ENCODE assay signal across 9 cellular contexts in genomic region chr14:23544511-23545447, GRCh38. TPM values are rescaled to one million over a fixed set of nuclear protein-coding genes. Genes with fewer than 3 reads are reported as not detected.
A peak's percentile ranks its signal among the peaks of the same experiment; 100 is the strongest.
DNase-seq lines count a peak whose midpoint lies in the region; ATAC-seq and TF ChIP-seq lines count a peak whose summit lies in the region.
"Had no signal": no experiment of that assay in that cellular context is flagged by ENCODE, and none has a peak within 500 bp of the region (broad histone marks: within the 10 kb centered on the region; RNA-seq: fewer than 3 reads in every experiment).

No MANE protein-coding gene starts in this region.

- DNase-seq in COR-L47 (lab: John Stamatoyannopoulos, UW) (peak; percentile 98), NCI-H2107 (lab: John Stamatoyannopoulos, UW) (peak; percentile 98), cerebellar cortex (ENCODE audit: low spot score) (peak; percentile 65), medulla oblongata (ENCODE audit: extremely low spot score) (peak; percentile 54), GM10248 (ENCODE audit: extremely low spot score) (no peak), dedifferentiated amniotic fluid mesenchymal stem cell (ENCODE audit: extremely low spot score) (no peak), lower leg skin (ENCODE audit: low spot score in 2 of 2) (no peak)
- DNase-seq: activated naive CD8-positive, alpha-beta T cell treated with anti-CD3 and anti-CD28 coated beads for 36 hours had no signal

- POLR2A ChIA-PET in GM10248 (lab: Yijun Ruan, JAX): no interaction called here

- TF ChIP-seq CTCF in GM10248 (IDR thresholded peaks at IDR 0.05; ENCODE audit: control extremely low read depth, extremely low read depth, low read depth, missing control alignments) (no peak), lower leg skin (IDR thresholded peaks at IDR 0.05) (no peak)

- no peak for TF ChIP-seq POLR2A in lower leg skin (IDR thresholded peaks at IDR 0.05)

- CTCF ChIA-PET in GM10248 (lab: Yijun Ruan, JAX): interaction anchor here (2.0 to 6.0 kb wide), 2 partner anchors 14 to 67 kb away, joined by 8 to 71 read pairs; no protein-coding TSS in a partner anchor

- intact Hi-C loops in lower leg skin (cut with DNase I; ENCODE audit: low total_unique reads): no loop called here

- no peak overlapping the region for H3K4me3 ChIP-seq in lower leg skin (ENCODE audit: low read depth, poor library complexity, severe bottlenecking)

- WGBS in lower leg skin, 2 donors: 48 to 49% methylated on average over 25 of the region's 25 CpGs

- ATAC-seq in GM21528 (IDR thresholded peaks at IDR 0.05; ENCODE audit: low FRiP score, unreplicated experiment): no peak

RNA-seq across cellular contexts. Expression of gene ZFHX2, which starts 6.8 kb away (rescaled TPM):
- under 1 TPM; 0.19 to 0.49 (median 0.27) TPM for total RNA-seq in lower leg skin

RNA-seq across cellular contexts. Expression of gene THTPA, which starts 11.3 kb away (rescaled TPM):
- 10 to 100 TPM in 3 of 4 donors, 1 to 10 TPM in 1; 2.8 to 10.9 (median 10.7) TPM for total RNA-seq in lower leg skin

RNA-seq across cellular contexts. Expression of gene AP1G2, which starts 22.8 kb away (rescaled TPM):
- 100 to 1,000 TPM; 113 to 206 (median 141) TPM for total RNA-seq in lower leg skin

RNA-seq across cellular contexts. Expression of gene JPH4, which starts 33.8 kb away (rescaled TPM):
- total RNA-seq in lower leg skin: 1 to 10 TPM in 3 of 4 donors, under 1 TPM in 1; 0.34 to 3.6 (median 1.4) TPM

Comparison
In these comparisons a context has a peak if more than half of its experiments do, and no peak if none do; other contexts are left out.
1. DNase-seq: peak in COR-L47 (single experiment), NCI-H2107 (single experiment), cerebellar cortex (single experiment) and medulla oblongata (single experiment); none in GM10248 (single experiment), dedifferentiated amniotic fluid mesenchymal stem cell (single experiment) and lower leg skin (0 of 2).